8 cellular contexts compared by ENCODE assay signal in the genomic region with DNA sequence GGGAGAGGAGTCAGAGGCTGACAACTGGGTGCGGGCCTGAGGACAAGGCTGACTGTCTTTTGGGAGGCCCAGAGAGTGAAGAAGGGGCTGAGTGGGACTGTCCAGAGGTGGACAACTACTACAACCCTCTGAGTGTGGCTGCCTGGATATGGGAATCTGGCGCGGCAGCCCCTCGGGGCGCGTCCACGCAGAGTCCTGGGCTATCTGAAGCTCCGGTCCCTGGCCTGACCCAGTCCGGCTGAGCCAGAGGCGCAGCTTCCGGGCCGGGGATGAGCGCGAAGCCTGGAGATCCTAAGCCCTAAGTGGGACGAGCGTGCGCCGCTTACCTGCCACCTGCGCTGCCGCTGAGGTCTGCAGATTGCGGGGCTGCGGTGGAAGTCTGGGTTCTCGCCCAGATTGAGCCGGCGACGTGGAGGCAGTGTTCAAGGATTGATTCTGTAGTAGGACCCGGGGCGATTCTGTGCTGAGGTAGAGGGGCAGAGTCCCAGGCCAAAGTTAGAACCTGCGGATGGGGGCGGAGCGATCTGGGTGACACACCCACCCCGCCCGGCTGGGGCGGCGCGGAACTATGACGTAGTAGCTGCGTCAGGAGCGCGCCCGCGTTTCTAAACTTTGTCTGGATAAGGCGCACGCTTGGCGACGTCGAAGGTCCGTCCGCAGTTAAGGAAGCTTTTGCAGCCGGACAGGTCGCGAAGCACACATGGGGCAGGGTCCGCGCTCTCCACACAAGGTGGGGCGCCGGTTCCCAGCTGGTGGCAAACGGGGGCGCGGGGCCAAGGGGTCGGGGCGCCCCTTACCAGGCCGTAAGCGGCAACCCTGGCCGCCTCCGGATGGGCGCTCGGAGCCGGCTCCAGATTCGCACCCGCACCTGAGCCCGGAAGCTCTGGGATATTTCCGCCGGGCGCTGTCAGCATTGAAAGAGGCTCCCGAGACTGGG. TPM values are rescaled to one million over a fixed set of nuclear protein-coding genes. Genes with fewer than 3 reads are reported as not detected.
DNase-seq lines count a peak whose midpoint lies in the region; ATAC-seq and TF ChIP-seq lines count a peak whose summit lies in the region.

DHRS1 (minus strand) TSS at position 526 of the 937 bp plus-strand sequence. CDS start 674 bp downstream, outside the sequence.
A gene with protein sequence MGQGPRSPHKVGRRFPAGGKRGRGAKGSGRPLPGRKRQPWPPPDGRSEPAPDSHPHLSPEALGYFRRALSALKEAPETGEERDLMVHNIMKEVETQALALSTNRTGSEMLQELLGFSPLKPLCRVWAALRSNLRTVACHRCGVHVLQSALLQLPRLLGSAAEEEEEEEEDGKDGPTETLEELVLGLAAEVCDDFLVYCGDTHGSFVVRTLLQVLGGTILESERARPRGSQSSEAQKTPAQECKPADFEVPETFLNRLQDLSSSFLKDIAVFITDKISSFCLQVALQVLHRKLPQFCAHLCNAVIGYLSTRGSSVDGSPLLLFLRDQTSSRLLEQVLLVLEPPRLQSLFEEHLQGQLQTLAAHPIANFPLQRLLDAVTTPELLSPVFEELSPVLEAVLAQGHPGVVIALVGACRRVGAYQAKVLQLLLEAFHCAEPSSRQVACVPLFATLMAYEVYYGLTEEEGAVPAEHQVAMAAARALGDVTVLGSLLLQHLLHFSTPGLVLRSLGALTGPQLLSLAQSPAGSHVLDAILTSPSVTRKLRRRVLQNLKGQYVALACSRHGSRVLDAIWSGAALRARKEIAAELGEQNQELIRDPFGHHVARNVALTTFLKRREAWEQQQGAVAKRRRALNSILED (plus strand): TSS at position 596 of the 937 bp plus-strand sequence. CDS start 105 bp downstream, at position 701.

- H3K27ac Mint-ChIP-seq in activated CD4-positive, alpha-beta T cell treated with anti-CD3 and anti-CD28 coated beads, Interleukin-2, amount 10 ng/mL, durations not matched to agents 7 days and 5 days, result peak within 1 kb of the TSS; percentile 93

- CTCF ChIA-PET in activated CD4-positive, alpha-beta T cell treated with anti-CD3 and anti-CD28 coated beads, Interleukin-2, amount 10 ng/mL, durations not matched to agents 7 days and 5 days (lab: Charles Lee), result interaction anchor here (0.6 to 8.7 kb wide), 14 partner anchors 9 to 137 kb away, joined by 3 to 111 read pairs (median 4); partner anchors contain the start of genes CIDEB, KHNYN, LTB4R and LTB4R2

- H3K36me3 Mint-ChIP-seq in activated CD4-positive, alpha-beta T cell treated with anti-CD3 and anti-CD28 coated beads, Interleukin-2, amount 10 ng/mL, durations not matched to agents 7 days and 5 days (ENCODE audit: low read depth), result peaks cover 45% of the 10 kb centered on the region

- H3K9me3 Mint-ChIP-seq in activated CD4-positive, alpha-beta T cell treated with anti-CD3 and anti-CD28 coated beads, Interleukin-2, amount 10 ng/mL, durations not matched to agents 7 days and 5 days, result no peaks in the 10 kb centered on the region

- ATAC-seq in GM19023 (IDR thresholded peaks at IDR 0.05; ENCODE audit: unreplicated experiment) (peak; percentile 71), HG03280 (IDR thresholded peaks at IDR 0.05; ENCODE audit: unreplicated experiment) (peak; percentile 77), left lung (peak; percentile 92)

- no peaks in the 10 kb centered on the region for H3K27me3 Mint-ChIP-seq in activated CD4-positive, alpha-beta T cell treated with anti-CD3 and anti-CD28 coated beads, Interleukin-2, amount 10 ng/mL, durations not matched to agents 7 days and 5 days

- peaks cover 14 to 47% of the 10 kb centered on the region in 2 donors for H3K4me1 ChIP-seq in left lung

- H3K27ac ChIP-seq in left lung, result peak within 1 kb of the TSS; percentile 73 to 82

- DNase-seq in AG20443 (ENCODE audit: low spot score), result peak; percentile 97
- peak; percentile 59 for DNase-seq in NCI-H510A (lab: John Stamatoyannopoulos, UW)
- peak; percentile 92 for DNase-seq in activated CD4-positive, alpha-beta T cell treated with anti-CD3 and anti-CD28 coated beads, Interleukin-2, amount 10 ng/mL, durations not matched to agents 7 days and 5 days
- peak; percentile 79 for DNase-seq in dedifferentiated amniotic fluid mesenchymal stem cell (ENCODE audit: extremely low spot score)
- DNase-seq in left lung, result peak; percentile 93 to 96
- DNase-seq in stimulated activated CD4-positive, alpha-beta T cell treated with anti-CD3 and anti-CD28 coated beads, Interleukin-2, amount 100 ng/mL, for 4 hours (ENCODE audit: low read depth), result peak; percentile 88

- H3K4me3 Mint-ChIP-seq in activated CD4-positive, alpha-beta T cell treated with anti-CD3 and anti-CD28 coated beads, Interleukin-2, amount 10 ng/mL, durations not matched to agents 7 days and 5 days, result peak within 1 kb of the TSS; percentile 89

- H3K4me3 ChIP-seq in left lung, result peak within 1 kb of the TSS; percentile 82 to 91

- intact Hi-C loops in left lung (cut with DNase I), result loop anchor here in 1 of 2 donors (5.0 kb wide), 1 partner anchor 57 kb away; the partner anchor contains the start of gene TINF2

- no peaks in the 10 kb centered on the region for H3K9me3 ChIP-seq in left lung

- no peaks in the 10 kb centered on the region for H3K27me3 ChIP-seq in left lung

- POLR2A ChIA-PET in activated CD4-positive, alpha-beta T cell treated with anti-CD3 and anti-CD28 coated beads, Interleukin-2, amount 10 ng/mL, durations not matched to agents 7 days and 5 days (lab: Charles Lee), result interaction anchor here (1.3 to 1.6 kb wide), 2 partner anchors 11 to 58 kb away, joined by 4 to 5 read pairs; partner anchors contain the start of gene TINF2

- TF ChIP-seq CTCF in left lung (IDR thresholded peaks at IDR 0.05), result peak in 1 of 2 donors; percentile 12

- peaks cover 3 to 53% of the 10 kb centered on the region in 2 donors for H3K36me3 ChIP-seq in left lung

- H3K4me1 Mint-ChIP-seq in activated CD4-positive, alpha-beta T cell treated with anti-CD3 and anti-CD28 coated beads, Interleukin-2, amount 10 ng/mL, durations not matched to agents 7 days and 5 days, result peaks cover 53% of the 10 kb centered on the region

RNA-seq across cellular contexts. Expression of gene DHRS1, which starts in this region (rescaled TPM):
- total RNA-seq in activated CD4-positive, alpha-beta T cell treated with anti-CD3 and anti-CD28 coated beads, Interleukin-2, amount 10 ng/mL, durations not matched to agents 7 days and 5 days, result 10 to 100 TPM; 31.7 to 35.0 TPM
- total RNA-seq in left lung, result 10 to 100 TPM; 24.9 to 50.2 TPM

RNA-seq across cellular contexts. Expression of the second gene that starts in this region (rescaled TPM):
- total RNA-seq in activated CD4-positive, alpha-beta T cell treated with anti-CD3 and anti-CD28 coated beads, Interleukin-2, amount 10 ng/mL, durations not matched to agents 7 days and 5 days, result 10 to 100 TPM; 30.8 to 35.2 TPM
- 10 to 100 TPM; 22.4 to 24.8 TPM for total RNA-seq in left lung

Comparison
In these comparisons a context has a peak if more than half of its experiments do, and no peak if none do; other contexts are left out.
1. Peak in every context shown above with its lines: DNase-seq, ATAC-seq, H3K4me3 ChIP-seq and H3K27ac ChIP-seq.